Comparison of ENCODE assay signal across 1 cellular context in the genomic region with DNA sequence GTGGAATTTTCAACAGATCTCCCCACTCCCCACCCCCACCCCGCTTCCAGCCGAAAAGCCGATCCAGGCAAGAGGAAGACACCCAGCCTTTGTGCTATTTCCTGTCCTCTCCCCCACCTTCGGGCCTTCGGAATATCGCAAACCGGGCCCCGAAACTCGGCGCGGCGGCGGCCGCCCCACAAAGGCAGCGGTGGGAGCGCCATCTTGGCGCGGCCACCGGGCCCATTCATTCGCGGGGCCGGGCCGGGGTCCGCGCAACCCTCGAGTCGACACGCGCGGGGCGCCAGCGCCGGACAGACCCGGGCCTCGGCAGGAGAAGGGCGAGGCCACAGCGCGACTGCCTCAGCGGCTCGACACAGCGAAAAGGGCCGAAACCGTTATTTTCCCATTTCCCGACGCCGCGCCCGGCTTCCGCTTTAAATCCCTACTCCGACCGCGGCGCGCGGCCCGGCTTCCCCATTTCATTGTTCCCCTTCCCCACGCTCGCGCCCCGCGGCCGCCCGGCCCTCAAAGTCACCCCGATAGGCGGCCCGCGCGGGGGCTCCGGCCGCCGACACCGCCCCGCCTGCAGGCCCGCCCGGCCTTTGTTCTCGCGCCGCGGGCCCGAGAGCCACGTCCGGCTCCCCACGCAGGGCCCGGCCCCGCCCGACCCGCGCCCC.
TF ChIP-seq lines count a peak whose summit lies in the region.

No MANE protein-coding gene starts in this region.

TF ChIP-seq in IMR-90, 13 proteins besides CTCF, POLR2A, EP300 and RAD21 (continued from another document):
- TF ChIP-seq SMC3 (IDR thresholded peaks at IDR 0.05; ENCODE audit: low read depth, low read length) = no peak
- no peak for TF ChIP-seq CEBPB (IDR thresholded peaks at IDR 0.05; ENCODE audit: low read depth, low read length)
- TF ChIP-seq CHD1 (IDR thresholded peaks at IDR 0.05; ENCODE audit: low read depth, low read length) = no peak
- TF ChIP-seq MXI1 (IDR thresholded peaks at IDR 0.05; ENCODE audit: borderline replicate concordance, low read depth, low read length) = no peak
- no peak for TF ChIP-seq BHLHE40 (IDR thresholded peaks at IDR 0.05; ENCODE audit: low read depth, low read length)
- no peak for TF ChIP-seq MAZ (IDR thresholded peaks at IDR 0.05; ENCODE audit: borderline replicate concordance, low read depth, low read length)
- TF ChIP-seq NFE2L2 (IDR thresholded peaks at IDR 0.05; ENCODE audit: low read depth, low read length) = no peak
- TF ChIP-seq RFX5 (IDR thresholded peaks at IDR 0.05; ENCODE audit: low read depth, low read length) = no peak
- no peak for TF ChIP-seq RCOR1 (IDR thresholded peaks at IDR 0.05; ENCODE audit: insufficient replicate concordance, low read length)
- TF ChIP-seq, protein P1, sequence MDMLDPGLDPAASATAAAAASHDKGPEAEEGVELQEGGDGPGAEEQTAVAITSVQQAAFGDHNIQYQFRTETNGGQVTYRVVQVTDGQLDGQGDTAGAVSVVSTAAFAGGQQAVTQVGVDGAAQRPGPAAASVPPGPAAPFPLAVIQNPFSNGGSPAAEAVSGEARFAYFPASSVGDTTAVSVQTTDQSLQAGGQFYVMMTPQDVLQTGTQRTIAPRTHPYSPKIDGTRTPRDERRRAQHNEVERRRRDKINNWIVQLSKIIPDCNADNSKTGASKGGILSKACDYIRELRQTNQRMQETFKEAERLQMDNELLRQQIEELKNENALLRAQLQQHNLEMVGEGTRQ (IDR thresholded peaks at IDR 0.05; ENCODE audit: low read depth, low read length) = no peak
- TF ChIP-seq FOS (IDR thresholded peaks at IDR 0.05; ENCODE audit: low read depth, low read length) = no peak
